Comparison of ENCODE assay signal across 8 cellular contexts in the genomic region with DNA sequence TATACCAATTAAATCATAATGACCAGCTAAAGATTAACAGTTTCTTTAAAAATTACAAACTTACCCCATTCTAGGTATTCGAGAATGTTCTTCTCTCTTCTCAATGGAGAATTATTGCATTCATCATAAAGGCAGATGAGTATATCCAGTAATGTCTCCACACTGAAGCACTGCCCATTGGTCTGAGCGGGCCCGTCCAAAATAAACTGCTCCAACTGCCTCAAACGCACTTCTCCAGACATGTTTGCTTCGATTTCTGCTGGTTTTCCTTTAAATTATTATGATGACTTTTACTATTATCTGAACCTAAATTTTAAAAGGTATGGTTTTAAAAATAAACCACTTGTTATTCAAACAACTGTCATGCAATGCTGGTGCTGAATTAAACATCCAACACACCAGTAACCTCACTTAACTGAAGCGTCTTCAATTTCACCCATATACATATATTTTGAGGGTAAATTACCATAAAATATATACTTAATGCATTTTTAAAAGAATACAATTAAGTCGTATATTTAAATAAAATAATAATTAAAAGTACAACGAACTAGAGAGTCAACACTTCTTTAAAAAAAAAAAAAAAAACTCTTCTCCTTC. TPM values are rescaled to one million over a fixed set of nuclear protein-coding genes. Genes with fewer than 3 reads are reported as not detected.
DNase-seq lines count a peak whose midpoint lies in the region; ATAC-seq and TF ChIP-seq lines count a peak whose summit lies in the region.

No MANE protein-coding gene starts in this region.

- no peaks in the 10 kb centered on the region for H3K27me3 ChIP-seq in uterus

- no peak overlapping the region for H3K27ac ChIP-seq in mesodermal cell (ENCODE audit: low read depth, low read length, severe bottlenecking)
- peak overlapping the region; percentile 97 for H3K27ac ChIP-seq in uterus

- H3K9me3 ChIP-seq in mesodermal cell (ENCODE audit: control insufficient read depth, low read length) (no peaks in the 10 kb centered on the region), uterus (no peaks in the 10 kb centered on the region)

- no CpG with 5 or more reads among the region's 8 CpGs for WGBS in mesodermal cell (ENCODE audit: insufficient coverage in 2 of 2), 2 experiments

- peak; percentile 24 for DNase-seq in DMS114 treated with DMSO at 0.1 percent for 48 hours (lab: John Stamatoyannopoulos, UW; ENCODE audit: unreplicated experiment)
- DNase-seq in NCI-H146 treated with DMSO at 0.1 percent for 48 hours (lab: John Stamatoyannopoulos, UW; ENCODE audit: unreplicated experiment), result peak; percentile 35
- peak; percentile 57 for DNase-seq in cerebellar cortex (ENCODE audit: low spot score)
- DNase-seq in uterus, result no peak
- DNase-seq in A172 (ENCODE audit: low spot score), result no peak

- TF ChIP-seq CTCF in uterus (IDR thresholded peaks at IDR 0.05), result no peak

- H3K36me3 ChIP-seq in mesodermal cell (ENCODE audit: control insufficient read depth, insufficient read depth, low read length) (no peaks in the 10 kb centered on the region), uterus (no peaks in the 10 kb centered on the region)

- H3K4me3 ChIP-seq in mesodermal cell (ENCODE audit: extremely low read depth, insufficient read depth, low read length, poor library complexity, severe bottlenecking) (peak overlapping the region; percentile 71), uterus (peak overlapping the region; percentile 64 to 72)

- ATAC-seq in GM21619 (IDR thresholded peaks at IDR 0.05; ENCODE audit: unreplicated experiment) (no peak), GM21786 (IDR thresholded peaks at IDR 0.05; ENCODE audit: unreplicated experiment) (no peak)

- no peak for TF ChIP-seq POLR2A in uterus (IDR thresholded peaks at IDR 0.05)

- H3K4me1 ChIP-seq in mesodermal cell (ENCODE audit: control insufficient read depth, insufficient read depth, low read length, poor library complexity, severe bottlenecking) (no peaks in the 10 kb centered on the region), uterus (no peaks in the 10 kb centered on the region)

- intact Hi-C loops in uterus (cut with DNase I; ENCODE audit: low total_unique reads), result no loop called here

RNA-seq across cellular contexts. Expression of a gene that starts 1.3 kb away (rescaled TPM):
- polyA plus RNA-seq in mesodermal cell (2013, experiment 1 of 2), result 16.6 TPM
- 18.4 TPM for polyA plus RNA-seq in mesodermal cell (2013, experiment 2 of 2)
- total RNA-seq in uterus, result 100 to 1,000 TPM in 1 of 4 donors, 10 to 100 TPM in 3; 32.9 to 116 (median 55.2) TPM
- 32.7 and 36.9 TPM in 2 replicates for total RNA-seq in A172 (2014; rRNA removed; shearing (Covaris generic))

Comparison
In these comparisons a context has a peak if more than half of its experiments do, and no peak if none do; other contexts are left out.
1. DNase-seq: peak in DMS114 treated with DMSO at 0.1 percent for 48 hours (single experiment), NCI-H146 treated with DMSO at 0.1 percent for 48 hours (single experiment) and cerebellar cortex (single experiment); none in uterus (0 of 2) and A172 (single experiment).